Comparison of ENCODE assay signal across 1 cellular context in the genomic region with DNA sequence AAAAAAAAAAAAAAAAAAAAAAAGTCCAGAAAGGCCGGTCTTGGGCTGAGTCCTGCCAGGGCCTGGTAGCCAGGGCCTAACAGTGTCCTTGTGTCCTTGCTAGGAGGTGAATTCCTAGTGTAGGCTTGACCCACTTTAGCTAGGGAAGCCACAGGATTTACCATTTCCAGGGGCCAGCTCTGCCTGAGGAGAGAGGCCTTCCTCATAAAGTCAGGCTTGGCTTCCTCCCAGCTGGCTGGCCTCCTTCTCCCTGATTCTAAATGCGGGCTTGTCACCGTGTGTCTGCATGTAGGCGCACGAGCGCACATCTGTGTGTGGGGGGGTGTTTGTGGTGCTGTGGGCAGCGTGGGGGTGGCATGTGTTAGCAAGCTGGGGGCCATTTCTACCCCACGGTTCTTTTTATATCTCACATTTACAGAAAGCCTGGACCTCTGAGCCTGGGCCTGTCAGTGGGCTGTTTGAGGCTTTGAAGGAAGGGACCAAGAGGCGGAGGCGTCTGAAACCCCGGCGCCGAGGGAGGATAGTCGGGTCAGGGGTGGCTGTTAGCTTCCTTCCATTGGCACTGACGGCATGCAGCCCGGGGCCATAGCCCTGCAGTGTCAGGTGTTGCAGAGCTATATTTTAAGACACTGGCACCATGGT.
TF ChIP-seq lines count a peak whose summit lies in the region.

No MANE protein-coding gene starts in this region.

TF ChIP-seq in endothelial cell of umbilical vein, 7 proteins besides CTCF, POLR2A, EP300 and RAD21 (continued from another document):
- no peak for TF ChIP-seq EZH2 (IDR thresholded peaks at IDR 0.05; ENCODE audit: borderline replicate concordance, low read depth, low read length, severe bottlenecking)
- no peak for TF ChIP-seq MYC (IDR thresholded peaks at IDR 0.05; ENCODE audit: low read depth, low read length)
TF ChIP-seq in endothelial cell of umbilical vein: peak in this region for 0.
